11 cellular contexts compared by ENCODE assay signal in genomic region chr17:78889525-78889924, GRCh38. TPM values are rescaled to one million over a fixed set of nuclear protein-coding genes. Genes with fewer than 3 reads are reported as not detected.
A peak's percentile ranks its signal among the peaks of the same experiment; 100 is the strongest.
DNase-seq lines count a peak whose midpoint lies in the region; ATAC-seq and TF ChIP-seq lines count a peak whose summit lies in the region.
"Had no signal": no experiment of that assay in that cellular context is flagged by ENCODE, and none has a peak within 500 bp of the region (broad histone marks: within the 10 kb centered on the region; RNA-seq: fewer than 3 reads in every experiment).

No MANE protein-coding gene starts in this region.

- no peak overlapping the region for H2BK5ac ChIP-seq in H9 (ENCODE audit: insufficient read length, low read length)

- H4K8ac ChIP-seq in H9 (replicated peaks; ENCODE audit: insufficient read length, low read depth, low read length): no peak overlapping the region

- H2BK20ac ChIP-seq in H9 (ENCODE audit: low read depth, low read length, poor library complexity, severe bottlenecking): no peak overlapping the region

- no peak overlapping the region for H3K14ac ChIP-seq in H9 (ENCODE audit: insufficient read depth, low read length)

- H2BK12ac ChIP-seq in H9 (ENCODE audit: insufficient read length, low read depth, low read length): no peak overlapping the region

- H3K23me2 ChIP-seq in H9 (ENCODE audit: insufficient read length, low read depth, low read length, poor library complexity, severe bottlenecking): no peaks in the 10 kb centered on the region

- H4K91ac ChIP-seq in H9 (ENCODE audit: insufficient read length, low read depth, low read length): no peak overlapping the region

- peaks cover 64% of the 10 kb centered on the region for H3K27me3 Mint-ChIP-seq in activated naive CD4-positive, alpha-beta T cell treated with anti-CD3 and anti-CD28 coated beads, Interleukin-2, amount 10 ng/mL, durations not matched to agents 7 days and 5 days
- H3K27me3 Mint-ChIP-seq in GM23338 (ENCODE audit: insufficient read depth, low read depth, poor library complexity) (peaks cover 5% of the 10 kb centered on the region), H9 (ENCODE audit: low read depth) (no peaks in the 10 kb centered on the region; the same call in 1 of the 2 replicates)

- H3K9ac ChIP-seq in H9 (ENCODE audit: extremely low read depth, insufficient read length, low read length): no peak overlapping the region

- intact Hi-C loops in psoas muscle (cut with DNase I): no loop called here

- H3K4ac ChIP-seq in H9 (ENCODE audit: low read depth, low read length): no peak overlapping the region

- 26 to 30% (median 30%) methylated on average over 8 of the region's 8 CpGs for WGBS in psoas muscle, 3 donors
- WGBS in H9 (ENCODE audit: extremely low coverage, insufficient read length, low lambda C conversion rate): no CpG with 5 or more reads among the region's 8 CpGs

- H3T11ph ChIP-seq in H9 (ENCODE audit: low read length): no peak overlapping the region

- no peak overlapping the region for H3K23ac ChIP-seq in H9 (ENCODE audit: insufficient read length, low read depth, low read length)

- H3K79me1 ChIP-seq in H9 (ENCODE audit: insufficient read depth, low read depth, low read length, poor library complexity, severe bottlenecking): no peaks in the 10 kb centered on the region

- no peak overlapping the region for H3K4me2 ChIP-seq in GM23338
- H3K4me2 ChIP-seq in H9 (ENCODE audit: insufficient read depth, insufficient read length, low read length): no peak overlapping the region

- CTCF ChIA-PET in activated naive CD4-positive, alpha-beta T cell treated with anti-CD3 and anti-CD28 coated beads, Interleukin-2, amount 10 ng/mL, durations not matched to agents 7 days and 5 days (lab: Charles Lee): interaction anchor here (1.0 kb wide), 1 partner anchor 82 kb away, joined by 4 read pairs; no protein-coding TSS in a partner anchor

- TF ChIP-seq CTCF in GM13977 (IDR thresholded peaks at IDR 0.05; ENCODE audit: extremely low read depth, insufficient read depth, missing control alignments) (no peak), psoas muscle (IDR thresholded peaks at IDR 0.05) (no peak), GM23338 (conservative IDR thresholded peaks at IDR 0.05; ENCODE audit: low read depth in 2 of 2) (no peak), H9 (conservative IDR thresholded peaks at IDR 0.05) (no peak)

- DNase-seq in GM13977 (ENCODE audit: low spot score) (peak; percentile 71), psoas muscle (no peak), GM23338 (ENCODE audit: low spot score) (no peak), H9 (no peak), NCI-H1417 treated with DMSO at 0.1 percent for 48 hours (lab: John Stamatoyannopoulos, UW) (no peak)
- peak; percentile 40 for DNase-seq in activated naive CD4-positive, alpha-beta T cell treated with anti-CD3 and anti-CD28 coated beads, Interleukin-2, amount 10 ng/mL, durations not matched to agents 7 days and 5 days
- DNase-seq: amygdala, posterior cingulate gyrus had no signal

- peak; percentile 55 for ATAC-seq in HG03432 (IDR thresholded peaks at IDR 0.05; ENCODE audit: unreplicated experiment)
- peak; percentile 43 to 92 (median 80) for ATAC-seq in psoas muscle
- ATAC-seq in GM23338: no peak
- ATAC-seq in HG02885 (IDR thresholded peaks at IDR 0.05; ENCODE audit: poor library complexity, unreplicated experiment): no peak

- no peak overlapping the region for H2BK120ac ChIP-seq in H9 (ENCODE audit: low read depth, low read length, poor library complexity, severe bottlenecking)

- no peak overlapping the region for H2AFZ ChIP-seq in GM23338
- H2AFZ ChIP-seq in H9 (ENCODE audit: low read length): no peak overlapping the region

- H4K20me1 ChIP-seq in GM23338 (replicated peaks; ENCODE audit: insufficient read depth): peaks cover 2% of the 10 kb centered on the region; the same call in 1 of the 2 replicates
- H4K20me1 ChIP-seq in H9 (ENCODE audit: control insufficient read depth, insufficient read depth, insufficient read length): no peaks in the 10 kb centered on the region

- peaks cover 12% of the 10 kb centered on the region for H3K4me1 ChIP-seq in psoas muscle
- 0 out of 2 replicates have a peak, but pooled peaks cover under 1% of the 10 kb centered on the region for H3K4me1 ChIP-seq in GM23338 (ENCODE audit: insufficient read depth)
- H3K4me1 ChIP-seq in H9 (ENCODE audit: insufficient read depth, low read length): no peaks in the 10 kb centered on the region
- H3K4me1 ChIP-seq: HAP-1 had no signal

- H3K18ac ChIP-seq in H9 (ENCODE audit: insufficient read length, low read depth, low read length): no peak overlapping the region

- no peaks in the 10 kb centered on the region for H3K36me3 Mint-ChIP-seq in activated naive CD4-positive, alpha-beta T cell treated with anti-CD3 and anti-CD28 coated beads, Interleukin-2, amount 10 ng/mL, durations not matched to agents 7 days and 5 days
- H3K36me3 Mint-ChIP-seq in GM23338 (ENCODE audit: low read depth): no peaks in the 10 kb centered on the region; the same call in 2 of the 3 replicates
- H3K36me3 Mint-ChIP-seq in H9 (ENCODE audit: insufficient read depth in 1 of 3, low read depth in 3 of 3): peaks cover 0 to 6% (median 0%) of the 10 kb centered on the region in 3 experiments; a peak in 3 of 7 replicates

- H3K27ac ChIP-seq in psoas muscle (peak overlapping the region; percentile 75), GM23338 (ENCODE audit: low read depth) (no peak overlapping the region), H9 (ENCODE audit: insufficient read length, low read depth, low read length) (no peak overlapping the region)

- no peak overlapping the region for H3K4me3 ChIP-seq in psoas muscle
- no peak overlapping the region for H3K4me3 ChIP-seq in GM23338
- H3K4me3 ChIP-seq: HAP-1 had no signal

- peak overlapping the region; percentile 86 for H3K27ac Mint-ChIP-seq in activated naive CD4-positive, alpha-beta T cell treated with anti-CD3 and anti-CD28 coated beads, Interleukin-2, amount 10 ng/mL, durations not matched to agents 7 days and 5 days
- H3K27ac Mint-ChIP-seq in GM23338: no peak overlapping the region
- no peak overlapping the region for H3K27ac Mint-ChIP-seq in H9

- H3K36me3 ChIP-seq in psoas muscle (ENCODE audit: insufficient read depth in 1 of 2, low read depth in 1 of 2) (no peaks in the 10 kb centered on the region), GM23338 (ENCODE audit: insufficient read depth) (no peaks in the 10 kb centered on the region)
- H3K36me3 ChIP-seq: HAP-1 had no signal

- no peak overlapping the region for H2BK15ac ChIP-seq in H9 (ENCODE audit: low read depth, low read length)

- in situ Hi-C loops in GM13977 (cut with MboI; ENCODE audit: low pct_unique_long_range_greater_than_20kb, low sequenced_read_pairs, unreplicated experiment): no loop called here

- no peaks in the 10 kb centered on the region for H3F3A ChIP-seq in GM23338 (replicated peaks; ENCODE audit: low read depth)

- H3K4me1 Mint-ChIP-seq in activated naive CD4-positive, alpha-beta T cell treated with anti-CD3 and anti-CD28 coated beads, Interleukin-2, amount 10 ng/mL, durations not matched to agents 7 days and 5 days: peaks cover 38% of the 10 kb centered on the region
- peaks cover 13% of the 10 kb centered on the region for H3K4me1 Mint-ChIP-seq in GM23338
- peaks cover 2 to 10% of the 10 kb centered on the region in 2 experiments for H3K4me1 Mint-ChIP-seq in H9

- peaks cover 0 to 5% (median 0%) of the 10 kb centered on the region in 3 donors for H3K27me3 ChIP-seq in psoas muscle (ENCODE audit: insufficient read depth in 3 of 3, low read length in 2 of 3)
- no peaks in the 10 kb centered on the region for H3K27me3 ChIP-seq in GM23338 (ENCODE audit: insufficient read depth)
- no peaks in the 10 kb centered on the region for H3K27me3 ChIP-seq in H9 (ENCODE audit: insufficient read depth, low read length)

- no peaks in the 10 kb centered on the region for H3K9me2 ChIP-seq in GM23338 (ENCODE audit: insufficient read depth)

- no peak overlapping the region for H4K5ac ChIP-seq in H9 (ENCODE audit: insufficient read length, low read depth, low read length)

- H3K79me2 ChIP-seq in GM23338 (replicated peaks; ENCODE audit: insufficient read depth) (peaks cover 14% of the 10 kb centered on the region; the same call in 1 of the 2 replicates), H9 (ENCODE audit: insufficient read depth, low read length) (no peaks in the 10 kb centered on the region)

- no peaks in the 10 kb centered on the region for H3K9me3 Mint-ChIP-seq in activated naive CD4-positive, alpha-beta T cell treated with anti-CD3 and anti-CD28 coated beads, Interleukin-2, amount 10 ng/mL, durations not matched to agents 7 days and 5 days
- H3K9me3 Mint-ChIP-seq in GM23338 (no peaks in the 10 kb centered on the region), H9 (no peaks in the 10 kb centered on the region)

- H2AK5ac ChIP-seq in H9 (ENCODE audit: insufficient read length, low read length): no peak overlapping the region

- no peak overlapping the region for H3K56ac ChIP-seq in H9 (ENCODE audit: insufficient read length, low read depth, low read length)

- no peaks in the 10 kb centered on the region for H3K9me3 ChIP-seq in psoas muscle
- H3K9me3 ChIP-seq in H9 (ENCODE audit: control insufficient read depth, low read depth, low read length): no peaks in the 10 kb centered on the region
- H3K9me3 ChIP-seq: HAP-1 had no signal

- H3K4me3 Mint-ChIP-seq in activated naive CD4-positive, alpha-beta T cell treated with anti-CD3 and anti-CD28 coated beads, Interleukin-2, amount 10 ng/mL, durations not matched to agents 7 days and 5 days: no peak overlapping the region
- H3K4me3 Mint-ChIP-seq in GM23338: no peak overlapping the region
- no peak overlapping the region for H3K4me3 Mint-ChIP-seq in H9

TF ChIP-seq in GM23338, 12 proteins besides CTCF, POLR2A, EP300 and RAD21:
- TF ChIP-seq POLR2AphosphoS5 (IDR thresholded peaks at IDR 0.05; ENCODE audit: low read depth): no peak
- no peak for TF ChIP-seq CREB1 (CRISPR knock-in tag; IDR thresholded peaks at IDR 0.05; ENCODE audit: low read depth)
TF ChIP-seq in GM23338: peak in this region for 0.

RNA-seq across cellular contexts. Expression of gene CEP295NL, which starts 13.5 kb away (rescaled TPM):
- total RNA-seq in psoas muscle (under 1 TPM; 0.19 to 0.52 (median 0.43) TPM), H9 (2021) (0.42 and 0.66 TPM in 2 replicates)
- polyA plus RNA-seq in psoas muscle (under 1 TPM in 1 of 3 donors, not detected in 2; 0.04 TPM), GM23338 (2016; fragmentation: Nextera tagmentation; extraction: Ambion mirVana) (0.31 TPM in 1 of 2 replicates, not detected in the other)
- 0.62 and 0.69 TPM in 2 replicates for total RNA-seq in GM23338 (2014; rRNA removed; shearing (Covaris generic))

RNA-seq across cellular contexts. Expression of gene TIMP2, which starts 35.7 kb away (rescaled TPM):
- total RNA-seq in psoas muscle (10 to 100 TPM; 18.5 to 53.6 (median 25.2) TPM), H9 (2021) (29.0 and 30.3 TPM in 2 replicates)
- polyA plus RNA-seq in psoas muscle (10 to 100 TPM; 10.3 to 12.7 (median 10.6) TPM), GM23338 (2016; fragmentation: Nextera tagmentation; extraction: Ambion mirVana) (10.6 and 12.5 TPM in 2 replicates)
- 22.5 and 24.4 TPM in 2 replicates for total RNA-seq in GM23338 (2014; rRNA removed; shearing (Covaris generic))

RNA-seq across cellular contexts. Expression of gene USP36, which starts 48.9 kb away (rescaled TPM):
- 10 to 100 TPM; 24.2 to 40.5 (median 28.8) TPM for total RNA-seq in psoas muscle
- polyA plus RNA-seq in psoas muscle: 10 to 100 TPM; 14.0 to 23.7 (median 20.6) TPM
- 55.5 and 58.7 TPM in 2 replicates for total RNA-seq in GM23338 (2014; rRNA removed; shearing (Covaris generic))
- polyA plus RNA-seq in GM23338 (2016; fragmentation: Nextera tagmentation; extraction: Ambion mirVana): 36.2 and 38.1 TPM in 2 replicates
- total RNA-seq in H9 (2021): 101 and 106 TPM in 2 replicates

Comparison
In these comparisons a context has a peak if more than half of its experiments do, and no peak if none do; other contexts are left out.
1. DNase-seq: peak in GM13977 (single experiment) and activated naive CD4-positive, alpha-beta T cell treated with anti-CD3 and anti-CD28 coated beads, Interleukin-2, amount 10 ng/mL, durations not matched to agents 7 days and 5 days (single experiment); none in psoas muscle (0 of 2), GM23338 (single experiment), H9 (single experiment) and NCI-H1417 treated with DMSO at 0.1 percent for 48 hours (single experiment).
2. ATAC-seq: peak in HG03432 (single experiment) and psoas muscle (4 of 4); none in GM23338 (single experiment) and HG02885 (single experiment).